Comparison of ENCODE assay signal across 8 cellular contexts in the genomic region with DNA sequence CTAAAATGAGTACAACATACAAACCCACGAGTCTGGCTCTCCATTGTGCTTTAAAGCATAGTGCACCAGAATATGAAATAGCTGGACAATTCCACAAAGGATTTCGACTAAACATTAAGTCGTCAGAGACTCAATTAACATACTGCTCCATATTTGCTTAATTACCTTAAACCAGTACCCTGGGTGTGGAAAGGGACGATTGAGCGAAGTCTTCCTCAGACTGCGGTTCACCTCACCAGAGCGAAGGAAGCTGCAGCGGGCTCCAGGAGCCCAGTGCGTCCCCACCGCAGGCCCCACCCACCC. TPM values are rescaled to one million over a fixed set of nuclear protein-coding genes. Genes with fewer than 3 reads are reported as not detected.
DNase-seq lines count a peak whose midpoint lies in the region; ATAC-seq and TF ChIP-seq lines count a peak whose summit lies in the region.

No MANE protein-coding gene starts in this region.

- H3K9ac ChIP-seq in ES-I3 (ENCODE audit: low read depth, low read length) (peak overlapping the region; percentile 94), iPS-20b (ENCODE audit: low read depth, low read length) (peak overlapping the region; percentile 64; the same call in 1 of the 2 replicates)

- H3K9me3 ChIP-seq in ES-I3 (ENCODE audit: control insufficient read depth, insufficient read depth, low read length) = no peaks in the 10 kb centered on the region
- H3K9me3 ChIP-seq in iPS-20b (ENCODE audit: insufficient read depth, low read depth, low read length) = no peaks in the 10 kb centered on the region
- H3K9me3 ChIP-seq in tibial nerve = no peaks in the 10 kb centered on the region

- H3K4me1 ChIP-seq in ES-I3 (ENCODE audit: insufficient read depth, low read length) (no peaks in the 10 kb centered on the region; the same call in 1 of the 2 replicates), iPS-20b (ENCODE audit: insufficient read depth, low read length) (peaks cover 4% of the 10 kb centered on the region; the same call in 1 of the 2 replicates), tibial nerve (peaks cover 0 to 19% (median 0%) of the 10 kb centered on the region in 4 donors)

- TF ChIP-seq CTCF in tibial nerve (IDR thresholded peaks at IDR 0.05) = no peak

- no peak for TF ChIP-seq EP300 in tibial nerve (IDR thresholded peaks at IDR 0.05)

- no peak for TF ChIP-seq POLR2A in tibial nerve (IDR thresholded peaks at IDR 0.05)

- H3K4me3 ChIP-seq in iPS-20b (ENCODE audit: low read length) (peak overlapping the region; percentile 79), tibial nerve (peak overlapping the region; percentile 64 to 88 (median 74))

- no peak overlapping the region for H3K27ac ChIP-seq in iPS-20b (ENCODE audit: low read length)
- peak overlapping the region; percentile 81 to 96 (median 88) for H3K27ac ChIP-seq in tibial nerve

- H3K36me3 ChIP-seq in ES-I3 (ENCODE audit: insufficient read depth, low read length) (no peaks in the 10 kb centered on the region), iPS-20b (ENCODE audit: insufficient read depth, low read depth, low read length) (no peaks in the 10 kb centered on the region), tibial nerve (no peaks in the 10 kb centered on the region)

- no peaks in the 10 kb centered on the region for H3K27me3 ChIP-seq in iPS-20b (ENCODE audit: insufficient read depth, low read length)
- no peaks in the 10 kb centered on the region for H3K27me3 ChIP-seq in tibial nerve

- CTCF ChIA-PET in activated CD8-positive, alpha-beta T cell treated with anti-CD3 and anti-CD28 coated beads, Interleukin-2, amount 10 ng/mL, durations not matched to agents 7 days and 5 days (lab: Charles Lee) = no interaction called here

- H3K4me3 Mint-ChIP-seq in activated CD8-positive, alpha-beta T cell treated with anti-CD3 and anti-CD28 coated beads, Interleukin-2, amount 10 ng/mL, durations not matched to agents 7 days and 5 days = peak overlapping the region; percentile 52

- POLR2A ChIA-PET in activated CD8-positive, alpha-beta T cell treated with anti-CD3 and anti-CD28 coated beads, Interleukin-2, amount 10 ng/mL, durations not matched to agents 7 days and 5 days (lab: Charles Lee) = interaction anchor here (0.9 to 2.0 kb wide), 3 partner anchors 131 to 278 kb away, joined by 3 to 6 read pairs (median 3); partner anchors contain the start of genes ATR and U2SURP

- WGBS in tibial nerve, 2 donors = 0 to 3% methylated on average over 10 of the region's 10 CpGs

- peaks cover 13% of the 10 kb centered on the region for H3K4me1 Mint-ChIP-seq in activated CD8-positive, alpha-beta T cell treated with anti-CD3 and anti-CD28 coated beads, Interleukin-2, amount 10 ng/mL, durations not matched to agents 7 days and 5 days (ENCODE audit: low read depth)

- peak; percentile 84 for DNase-seq in activated CD8-positive, alpha-beta T cell treated with anti-CD3 and anti-CD28 coated beads, Interleukin-2, amount 10 ng/mL, durations not matched to agents 7 days and 5 days
- DNase-seq in tibial nerve (ENCODE audit: low spot score in 2 of 2) = no peak
- no peak for DNase-seq in MV-4-11 (lab: John Stamatoyannopoulos, UW)

- peaks cover 67% of the 10 kb centered on the region for H3K27me3 Mint-ChIP-seq in activated CD8-positive, alpha-beta T cell treated with anti-CD3 and anti-CD28 coated beads, Interleukin-2, amount 10 ng/mL, durations not matched to agents 7 days and 5 days (ENCODE audit: low read depth)

- no peak overlapping the region for H3K27ac Mint-ChIP-seq in activated CD8-positive, alpha-beta T cell treated with anti-CD3 and anti-CD28 coated beads, Interleukin-2, amount 10 ng/mL, durations not matched to agents 7 days and 5 days

- peak; percentile 23 for ATAC-seq in HG02759 (IDR thresholded peaks at IDR 0.05; ENCODE audit: unreplicated experiment)
- no peak for ATAC-seq in activated CD8-positive, alpha-beta T cell treated with anti-CD3 and anti-CD28 coated beads, Interleukin-2, amount 10 ng/mL, durations not matched to agents 7 days and 5 days
- no peak for ATAC-seq in HG03039 (IDR thresholded peaks at IDR 0.05; ENCODE audit: unreplicated experiment)
- ATAC-seq in GM18498 (IDR thresholded peaks at IDR 0.05; ENCODE audit: unreplicated experiment) = no peak

- H3K9me3 Mint-ChIP-seq in activated CD8-positive, alpha-beta T cell treated with anti-CD3 and anti-CD28 coated beads, Interleukin-2, amount 10 ng/mL, durations not matched to agents 7 days and 5 days (ENCODE audit: insufficient read depth) = no peaks in the 10 kb centered on the region

- no peaks in the 10 kb centered on the region for H3K36me3 Mint-ChIP-seq in activated CD8-positive, alpha-beta T cell treated with anti-CD3 and anti-CD28 coated beads, Interleukin-2, amount 10 ng/mL, durations not matched to agents 7 days and 5 days (ENCODE audit: low read depth)

RNA-seq across cellular contexts. Expression of gene TRPC1, which starts 0.2 kb away (rescaled TPM):
- total RNA-seq in activated CD8-positive, alpha-beta T cell treated with anti-CD3 and anti-CD28 coated beads, Interleukin-2, amount 10 ng/mL, durations not matched to agents 7 days and 5 days = under 1 TPM; 0.45 to 0.73 TPM
- total RNA-seq in tibial nerve = 10 to 100 TPM; 23.4 to 47.7 (median 31.1) TPM

Comparison
In these comparisons a context has a peak if more than half of its experiments do, and no peak if none do; other contexts are left out.
1. RNA of gene TRPC1, which starts 0.2 kb away (total RNA-seq): 23.4 to 47.7 TPM in tibial nerve; 0.45 to 0.73 TPM in activated CD8-positive, alpha-beta T cell treated with anti-CD3 and anti-CD28 coated beads, Interleukin-2, amount 10 ng/mL, durations not matched to agents 7 days and 5 days; every median in the first group is over 10 times any median in the second.